18 cellular contexts compared by ENCODE assay signal in genomic region chr3:32256206-32256605, GRCh38. TPM values are rescaled to one million over a fixed set of nuclear protein-coding genes. Genes with fewer than 3 reads are reported as not detected.
DNase-seq lines count a peak whose midpoint lies in the region; ATAC-seq and TF ChIP-seq lines count a peak whose summit lies in the region.
"Had no signal": no experiment of that assay in that cellular context is flagged by ENCODE, and none has a peak within 500 bp of the region (broad histone marks: within the 10 kb centered on the region; RNA-seq: fewer than 3 reads in every experiment).

No MANE protein-coding gene starts in this region.

- H3F3A ChIP-seq in PC-3 (ENCODE audit: low read length, unreplicated experiment): no peaks in the 10 kb centered on the region

- TF ChIP-seq CTCF in HCT116 (IDR thresholded peaks at IDR 0.05 in 2 of 3, conservative IDR thresholded peaks at IDR 0.05 in 1 of 3; ENCODE audit: borderline replicate concordance in 1 of 3, insufficient read depth in 1 of 3, low read depth in 2 of 3, low read length in 2 of 3) (no peak), PC-3 (conservative IDR thresholded peaks at IDR 0.05; ENCODE audit: low read depth, low read length) (no peak), neural crest cell (conservative IDR thresholded peaks at IDR 0.05) (no peak)

- no peak for DNase-seq in HCT116 (ENCODE audit: low read depth, low spot score)
- peak; percentile 41 for DNase-seq in PC-3
- no peak for DNase-seq in neural crest cell (ENCODE audit: low read depth, low spot score)
- DNase-seq in MG63: no peak
- no peak for DNase-seq in ecto neural progenitor cell (ENCODE audit: low spot score)
- DNase-seq: C1 segment of cervical spinal cord; Calu3; CD4-positive, alpha-beta memory T cell; COR-L47; DMS79; EL; GDM1; H9; HFFc6 had no signal

- no peak overlapping the region for H3K4me3 Mint-ChIP-seq in neural crest cell
- H3K4me3 Mint-ChIP-seq: CD4-positive, alpha-beta memory T cell; GM23338; H9; HFFc6 had no signal

- peaks cover 5% of the 10 kb centered on the region for H3K36me3 Mint-ChIP-seq in neural crest cell (ENCODE audit: low read depth)

- peaks cover 7 to 17% of the 10 kb centered on the region in 2 experiments for H3K4me1 ChIP-seq in HCT116 (ENCODE audit: control insufficient read depth in 1 of 2, insufficient read depth in 2 of 2, low read length in 2 of 2)
- H3K4me1 ChIP-seq in PC-3 (ENCODE audit: insufficient read depth, low read length): peaks cover 30% of the 10 kb centered on the region

- H3K27me3 Mint-ChIP-seq in neural crest cell (ENCODE audit: low read depth): no peaks in the 10 kb centered on the region
- H3K27me3 Mint-ChIP-seq: CD4-positive, alpha-beta memory T cell had no signal

- H3K9me2 ChIP-seq in HCT116 (ENCODE audit: insufficient read depth) (no peaks in the 10 kb centered on the region), PC-3 (replicated peaks; ENCODE audit: low read length) (no peaks in the 10 kb centered on the region)

- RAD21 ChIA-PET in HCT116 (lab: Charles Lee; ENCODE audit: low non-redundant PET in 1 of 2, low total read pairs in 2 of 2, uncharacterized antibody in 2 of 2, unreplicated experiment in 2 of 2): no interaction called here

- no peak overlapping the region for H3K9ac ChIP-seq in HCT116 (ENCODE audit: low read length)
- peak overlapping the region; percentile 54; the same call in 1 of the 2 replicates for H3K9ac ChIP-seq in PC-3 (ENCODE audit: low read length)

- CTCF ChIA-PET in HCT116 (lab: Charles Lee): no interaction called here
- CTCF ChIA-PET in PC-3 (lab: Charles Lee): interaction anchor here (0.5 kb wide), 1 partner anchor 7 kb away, joined by 7 read pairs; no protein-coding TSS in a partner anchor

- no peak overlapping the region for H3K27ac ChIP-seq in HCT116 (ENCODE audit: low read depth, low read length)
- H3K27ac ChIP-seq in PC-3 (ENCODE audit: low read length): peak overlapping the region; percentile 94

- H3K9me3 Mint-ChIP-seq in neural crest cell: peaks cover 8% of the 10 kb centered on the region

- peak overlapping the region; percentile 67 for H3K27ac Mint-ChIP-seq in neural crest cell (ENCODE audit: unreplicated experiment)
- H3K27ac Mint-ChIP-seq: CD4-positive, alpha-beta memory T cell; GM23338; H9; HFFc6 had no signal

- H3K4me2 ChIP-seq in HCT116 (ENCODE audit: low read length) (peak overlapping the region; percentile 13; the same call in 1 of the 2 replicates), PC-3 (ENCODE audit: low read length) (peak overlapping the region; percentile 10; the same call in 1 of the 2 replicates)
- H3K4me2 ChIP-seq: GM23338 had no signal

- intact Hi-C loops in HCT116 (cut with micrococcal nuclease): no loop called here
- intact Hi-C loops in PC-3 (cut with micrococcal nuclease): loop anchor here (10.0 kb wide), 1 partner anchor 291 kb away; no protein-coding TSS in a partner anchor

- POLR2A ChIA-PET in HCT116 (lab: Charles Lee): no interaction called here
- POLR2A ChIA-PET in PC-3 (lab: Charles Lee; ENCODE audit: unreplicated experiment): no interaction called here

- no peak for TF ChIP-seq POLR2A in HCT116 (IDR thresholded peaks at IDR 0.05; ENCODE audit: borderline replicate concordance, extremely low read depth, insufficient read depth, insufficient read length)

- no peak overlapping the region for H2AFZ ChIP-seq in HCT116 (ENCODE audit: low read depth, low read length, poor library complexity, severe bottlenecking)
- no peak overlapping the region for H2AFZ ChIP-seq in PC-3 (ENCODE audit: low read length)
- H2AFZ ChIP-seq: GM23338 had no signal

- H3K79me2 ChIP-seq in HCT116 (ENCODE audit: insufficient read depth, low read length) (peaks cover 76% of the 10 kb centered on the region), PC-3 (ENCODE audit: low read length) (no peaks in the 10 kb centered on the region)

- H3K4me3 ChIP-seq in HCT116 (replicated peaks in 1 of 2; ENCODE audit: low read depth in 1 of 2, low read length in 2 of 2) (no peak overlapping the region), PC-3 (ENCODE audit: low read length) (no peak overlapping the region), MG63 (no peak overlapping the region)
- H3K4me3 ChIP-seq: GM12878, GM23338 had no signal

- H3K27me3 ChIP-seq in HCT116 (ENCODE audit: insufficient read depth, low read length): no peaks in the 10 kb centered on the region
- H3K27me3 ChIP-seq in PC-3 (ENCODE audit: low read length): no peaks in the 10 kb centered on the region
- no peaks in the 10 kb centered on the region for H3K27me3 ChIP-seq in MG63

- H3K4me1 Mint-ChIP-seq in neural crest cell: no peaks in the 10 kb centered on the region
- H3K4me1 Mint-ChIP-seq: GM23338, H9 had no signal

- H4K20me1 ChIP-seq in HCT116 (ENCODE audit: insufficient read depth) (no peaks in the 10 kb centered on the region), PC-3 (ENCODE audit: low read length) (no peaks in the 10 kb centered on the region)

- H3K9me3 ChIP-seq in HCT116 (ENCODE audit: control insufficient read depth in 1 of 2, insufficient read depth in 1 of 2, low read depth in 1 of 2, low read length in 2 of 2) (peaks cover 0 to 5% of the 10 kb centered on the region in 2 experiments; a peak in 1 of 4 replicates), PC-3 (ENCODE audit: low read length) (peaks cover 3% of the 10 kb centered on the region; the same call in 1 of the 2 replicates), MG63 (0 out of 2 replicates have a peak, but pooled peaks cover 4% of the 10 kb centered on the region)

- peak; percentile 67 for ATAC-seq in HCT116
- ATAC-seq in PC-3: no peak
- peak; percentile 78 for ATAC-seq in esophagus mucosa
- ATAC-seq in HG03108 (IDR thresholded peaks at IDR 0.05; ENCODE audit: unreplicated experiment): no peak
- ATAC-seq: GM12878, GM23338 had no signal

- H3K36me3 ChIP-seq in HCT116 (ENCODE audit: control insufficient read depth in 1 of 2, insufficient read depth in 2 of 2, low read length in 2 of 2) (no peaks in the 10 kb centered on the region), PC-3 (ENCODE audit: low read depth, low read length) (peaks cover 5% of the 10 kb centered on the region; the same call in 1 of the 2 replicates), MG63 (no peaks in the 10 kb centered on the region)

- no peak for TF ChIP-seq RAD21 in HCT116 (IDR thresholded peaks at IDR 0.05; ENCODE audit: low read depth)

- BruUV-seq in HCT116 (replicated peaks; lab: Mats Ljungman, UMichigan) (no TSS peak), PC-3 (replicated peaks; lab: Mats Ljungman, UMichigan) (no TSS peak)

TF ChIP-seq in HCT116, 20 proteins besides CTCF, POLR2A, EP300 and RAD21:
- TF ChIP-seq POLR2AphosphoS5 (IDR thresholded peaks at IDR 0.05; ENCODE audit: low read depth, low read length) (no peak), ATF3 (IDR thresholded peaks at IDR 0.05) (no peak), MAX (IDR thresholded peaks at IDR 0.05) (no peak), EGR1 (IDR thresholded peaks at IDR 0.05; ENCODE audit: low read depth) (no peak), ZBTB33 (IDR thresholded peaks at IDR 0.05; ENCODE audit: extremely low read depth, insufficient replicate concordance, low read length) (no peak)

RNA-seq across cellular contexts. Expression of gene CMTM8, which starts 17.7 kb away (rescaled TPM):
- 19.4 TPM for total RNA-seq in HCT116 (2021; ENCODE audit: unreplicated experiment)
- polyA plus RNA-seq in HCT116 (2012): 14.5 and 17.1 TPM in 2 replicates
- total RNA-seq in PC-3 (2014; rRNA removed): 1.4 and 5.2 TPM in 2 replicates
- 1.00 TPM for total RNA-seq in esophagus mucosa
- 4.4 TPM in 2 replicates for total RNA-seq in neural crest cell
- total RNA-seq in MG63 (2014; rRNA removed; shearing (Covaris generic); ENCODE audit: low replicate concordance): not detected in 2 replicates
- total RNA-seq: HFFc6 had no signal

Comparison
In these comparisons a context has a peak if more than half of its experiments do, and no peak if none do; other contexts are left out.
1. ATAC-seq: peak in HCT116 (single experiment) and esophagus mucosa (single experiment); none in PC-3 (single experiment) and HG03108 (single experiment).